ENCODE assay signal across 8 cellular contexts in genomic region chr3:179069762-179070390, GRCh38. TPM values are rescaled to one million over a fixed set of nuclear protein-coding genes. Genes with fewer than 3 reads are reported as not detected.
DNase-seq lines count a peak whose midpoint lies in the region; ATAC-seq and TF ChIP-seq lines count a peak whose summit lies in the region.
"Had no signal": no experiment of that assay in that cellular context is flagged by ENCODE, and none has a peak within 500 bp of the region (broad histone marks: within the 10 kb centered on the region; RNA-seq: fewer than 3 reads in every experiment).

No MANE protein-coding gene starts in this region.

- no peaks in the 10 kb centered on the region for H3K36me3 ChIP-seq in ovary

- WGBS in ovary, 3 donors, result 63 to 81% (median 70%) methylated on average over 1 of the region's 1 CpG

- no peak for ATAC-seq in GM21381 (IDR thresholded peaks at IDR 0.05; ENCODE audit: unreplicated experiment)
- ATAC-seq: activated CD4-positive, CD25-positive, alpha-beta regulatory T cell treated with anti-CD3 and anti-CD28 coated beads, Interleukin-2, amount 50 U/mL, for 24 hours had no signal

- TF ChIP-seq EP300 in ovary (IDR thresholded peaks at IDR 0.05), result no peak

- H3K9me3 ChIP-seq in ovary, result no peaks in the 10 kb centered on the region

- intact Hi-C loops in ovary (cut with DNase I), result no loop called here

- TF ChIP-seq CTCF in GM12875 (IDR thresholded peaks at IDR 0.05; ENCODE audit: borderline replicate concordance, insufficient read depth, low read depth, low read length), result no peak
- TF ChIP-seq CTCF in cardiac fibroblast (IDR thresholded peaks at IDR 0.05; ENCODE audit: low read depth, low read length), result no peak
- no peak for TF ChIP-seq CTCF in ovary (IDR thresholded peaks at IDR 0.05)

- H3K27me3 ChIP-seq in ovary, result no peaks in the 10 kb centered on the region

- no peak overlapping the region for H3K27ac ChIP-seq in ovary

- peak; percentile 39 for DNase-seq in NCI-H345 (lab: John Stamatoyannopoulos, UW)
- peak; percentile 45 to 62 for DNase-seq in cardiac fibroblast (ENCODE audit: low read depth in 2 of 2)
- DNase-seq in ovary, result no peak
- no peak for DNase-seq in activated naive CD4-positive, alpha-beta T cell treated with anti-CD3 and anti-CD28 coated beads, Interleukin-2, amount 50 U/mL, for 16 hours
- no peak for DNase-seq in SW 1271 (lab: John Stamatoyannopoulos, UW)

- no peaks in the 10 kb centered on the region for H3K4me1 ChIP-seq in ovary (ENCODE audit: insufficient read depth)

- H3K4me3 ChIP-seq in GM12875 (ENCODE audit: low read depth, low read length) (peak overlapping the region; percentile 96), cardiac fibroblast (replicated peaks in 1 of 2; ENCODE audit: low read depth in 2 of 2, low read length in 2 of 2) (peak overlapping the region; percentile 74 to 77), ovary (peak overlapping the region; percentile 13)

- no peak for TF ChIP-seq POLR2A in ovary (IDR thresholded peaks at IDR 0.05)

RNA-seq across cellular contexts. Expression of gene ZMAT3, which starts 1.7 kb away (rescaled TPM):
- total RNA-seq in ovary, result 10 to 100 TPM in 5 of 7 donors, 1 to 10 TPM in 2; 6.7 to 15.4 (median 14.0) TPM
- polyA plus RNA-seq in ovary, result 1 to 10 TPM; 1.4 to 6.6 TPM

Comparison
In these comparisons a context has a peak if more than half of its experiments do, and no peak if none do; other contexts are left out.
1. H3K4me3 ChIP-seq: peak in every context shown above with its lines; median percentile 96 in GM12875; 76 in cardiac fibroblast; 13 in ovary.
2. DNase-seq: peak in NCI-H345 (single experiment) and cardiac fibroblast (2 of 2); none in ovary (0 of 5), activated naive CD4-positive, alpha-beta T cell treated with anti-CD3 and anti-CD28 coated beads, Interleukin-2, amount 50 U/mL, for 16 hours (single experiment) and SW 1271 (0 of 2).